ENCODE assay signal across 11 cellular contexts in the genomic region with DNA sequence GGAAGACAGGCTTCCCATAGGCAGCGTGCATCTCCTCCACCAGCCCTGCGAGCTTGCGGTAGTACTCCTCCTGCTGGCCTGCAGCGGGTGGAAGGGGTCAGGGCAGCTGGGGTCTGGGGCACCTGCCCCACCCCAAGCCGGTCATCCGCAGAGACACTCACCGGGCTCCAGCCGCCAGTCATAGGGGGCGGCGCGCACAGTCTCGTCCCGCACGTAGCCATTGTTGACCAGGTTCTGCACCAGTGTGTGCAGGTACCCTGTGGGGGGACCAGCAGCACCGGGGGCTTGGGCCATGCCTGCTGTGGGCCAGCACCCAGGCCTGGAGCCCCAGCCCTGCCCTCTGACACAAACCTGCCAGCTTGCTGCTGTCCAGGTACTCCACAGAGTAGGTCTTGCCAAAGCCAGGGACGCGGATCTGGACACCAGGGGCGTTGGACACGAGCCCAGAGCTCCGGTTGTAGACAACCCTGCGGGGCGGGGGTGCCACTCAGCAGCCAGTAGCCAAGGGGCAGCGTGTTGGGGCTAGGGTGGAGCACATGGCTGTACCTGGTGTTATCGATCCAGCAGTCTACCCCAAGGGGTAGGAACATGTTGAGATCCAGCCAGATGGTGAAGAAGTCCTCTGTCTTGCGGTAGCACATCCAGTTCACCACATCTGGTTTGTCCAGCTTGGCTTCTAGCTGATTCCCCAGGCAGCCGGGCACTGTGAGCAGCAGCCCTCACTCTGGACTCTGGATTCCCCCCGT. TPM values are rescaled to one million over a fixed set of nuclear protein-coding genes. Genes with fewer than 3 reads are reported as not detected.
A peak's percentile ranks its signal among the peaks of the same experiment; 100 is the strongest.
DNase-seq lines count a peak whose midpoint lies in the region; ATAC-seq and TF ChIP-seq lines count a peak whose summit lies in the region.
"Had no signal": no experiment of that assay in that cellular context is flagged by ENCODE, and none has a peak within 500 bp of the region (broad histone marks: within the 10 kb centered on the region; RNA-seq: fewer than 3 reads in every experiment).

No MANE protein-coding gene starts in this region.

- no peak overlapping the region for H3K27ac Mint-ChIP-seq in activated naive CD8-positive, alpha-beta T cell treated with anti-CD3 and anti-CD28 coated beads, Interleukin-2, amount 50 U/mL, for 24 hours

- no peak for TF ChIP-seq EP300 in stomach (IDR thresholded peaks at IDR 0.05)

- H3K9me3 Mint-ChIP-seq in activated naive CD8-positive, alpha-beta T cell treated with anti-CD3 and anti-CD28 coated beads, Interleukin-2, amount 50 U/mL, for 24 hours = no peaks in the 10 kb centered on the region
- H3K9me3 Mint-ChIP-seq: activated naive CD4-positive, alpha-beta T cell treated with anti-CD3 and anti-CD28 coated beads, Interleukin-2, amount 50 U/mL, for 72 hours had no signal

- H3K36me3 ChIP-seq in Panc1 (ENCODE audit: control insufficient read depth, insufficient read depth, low read length) (no peaks in the 10 kb centered on the region), stomach (peaks cover 31 to 71% (median 55%) of the 10 kb centered on the region in 4 donors)

- H3K27me3 Mint-ChIP-seq in activated naive CD8-positive, alpha-beta T cell treated with anti-CD3 and anti-CD28 coated beads, Interleukin-2, amount 50 U/mL, for 24 hours = no peaks in the 10 kb centered on the region

- H3K27me3 ChIP-seq in Panc1 (ENCODE audit: control insufficient read depth, insufficient read depth, low read length) (no peaks in the 10 kb centered on the region), foreskin keratinocyte (no peaks in the 10 kb centered on the region), stomach (no peaks in the 10 kb centered on the region)

- peaks cover 26% of the 10 kb centered on the region for H3K4me1 Mint-ChIP-seq in activated naive CD8-positive, alpha-beta T cell treated with anti-CD3 and anti-CD28 coated beads, Interleukin-2, amount 50 U/mL, for 24 hours

- H3K9me3 ChIP-seq in Panc1 (ENCODE audit: control insufficient read depth, insufficient read depth, low read depth, low read length) (no peaks in the 10 kb centered on the region), stomach (no peaks in the 10 kb centered on the region)

- 68 to 77% (median 73%) methylated on average over 17 to 27 of the region's 27 CpGs for WGBS in stomach, 5 donors

- CTCF ChIA-PET in Panc1 (lab: Charles Lee) = interaction anchor here (0.5 to 1.0 kb wide), 3 partner anchors 18 to 46 kb away, joined by 3 to 12 read pairs (median 3); no protein-coding TSS in a partner anchor

- H3K4me3 ChIP-seq in Panc1 (ENCODE audit: low read depth in 2 of 2, low read length in 2 of 2) (no peak overlapping the region), stomach (no peak overlapping the region)

- peaks cover 2% of the 10 kb centered on the region for H3K36me3 Mint-ChIP-seq in activated naive CD8-positive, alpha-beta T cell treated with anti-CD3 and anti-CD28 coated beads, Interleukin-2, amount 50 U/mL, for 24 hours (ENCODE audit: low read depth)

- no peak for TF ChIP-seq POLR2A in stomach (IDR thresholded peaks at IDR 0.05)

- ATAC-seq in Panc1 (peak; percentile 20; the same call in 1 of the 2 replicates), foreskin keratinocyte (peak; percentile 10), GM21381 (IDR thresholded peaks at IDR 0.05; ENCODE audit: unreplicated experiment) (no peak)
- no peak for ATAC-seq in activated naive CD8-positive, alpha-beta T cell treated with anti-CD3 and anti-CD28 coated beads, Interleukin-2, amount 50 U/mL, for 24 hours

- intact Hi-C loops in Panc1 (cut with micrococcal nuclease; ENCODE audit: unreplicated experiment) (no loop called here), stomach (cut with DNase I; ENCODE audit: low total_unique reads) (no loop called here)

- BruUV-seq in Panc1 (replicated peaks; lab: Mats Ljungman, UMichigan) = no TSS peak

- in situ Hi-C loops in Panc1 (cut with HindIII; ENCODE audit: low pct_unique_long_range_greater_than_20kb, low sequenced_read_pairs) = no loop called here

- TF ChIP-seq CTCF in Panc1 (IDR thresholded peaks at IDR 0.05) (no peak), foreskin keratinocyte (conservative IDR thresholded peaks at IDR 0.05) (no peak), stomach (IDR thresholded peaks at IDR 0.05) (no peak)

- H3K27ac ChIP-seq in Panc1 (ENCODE audit: low read length) (no peak overlapping the region), foreskin keratinocyte (no peak overlapping the region), stomach (peak overlapping the region in 4 of 5 donors; percentile 70 to 82 (median 76))
- H3K27ac ChIP-seq: C4-2B had no signal

- no peak for DNase-seq in Panc1 (ENCODE audit: low read depth, low spot score)
- no peak for DNase-seq in foreskin keratinocyte
- DNase-seq in stomach = no peak
- DNase-seq in activated naive CD8-positive, alpha-beta T cell treated with anti-CD3 and anti-CD28 coated beads, Interleukin-2, amount 50 U/mL, for 24 hours = no peak
- DNase-seq in NCI-H2029 treated with DMSO at 0.1 percent for 48 hours (lab: John Stamatoyannopoulos, UW) = no peak
- DNase-seq: cortex of kidney, NCI-H510A treated with DMSO at 0.1 percent for 48 hours had no signal

- H3K4me1 ChIP-seq in Panc1 (ENCODE audit: control insufficient read depth, insufficient read depth, low read length) = no peaks in the 10 kb centered on the region; the same call in 1 of the 2 replicates
- no peaks in the 10 kb centered on the region for H3K4me1 ChIP-seq in foreskin keratinocyte
- H3K4me1 ChIP-seq in stomach = peaks cover 25 to 56% (median 51%) of the 10 kb centered on the region in 4 donors

- POLR2A ChIA-PET in Panc1 (lab: Charles Lee) = no interaction called here

- no peak overlapping the region for H3K4me3 Mint-ChIP-seq in activated naive CD8-positive, alpha-beta T cell treated with anti-CD3 and anti-CD28 coated beads, Interleukin-2, amount 50 U/mL, for 24 hours

RNA-seq across cellular contexts. Expression of a gene that starts 1.2 kb away (rescaled TPM):
- total RNA-seq in Panc1 (2021; ENCODE audit: unreplicated experiment) (14.0 TPM), foreskin keratinocyte (19.2 and 24.8 TPM in 2 replicates), stomach (10 to 100 TPM; 10.1 to 20.1 (median 12.8) TPM)
- polyA plus RNA-seq in Panc1 (2012; ENCODE audit: insufficient read length) = 7.5 TPM
- polyA plus RNA-seq in foreskin keratinocyte (25.6 and 29.9 TPM in 2 replicates), stomach (10 to 100 TPM; 18.6 to 20.7 (median 19.2) TPM)

RNA-seq across cellular contexts. Expression of a gene that starts 6.0 kb away (rescaled TPM):
- 47.7 TPM for total RNA-seq in Panc1 (2021; ENCODE audit: unreplicated experiment)
- polyA plus RNA-seq in Panc1 (2012; ENCODE audit: insufficient read length) = 80.8 TPM
- total RNA-seq in foreskin keratinocyte = 43.5 and 46.3 TPM in 2 replicates
- polyA plus RNA-seq in foreskin keratinocyte = 51.2 and 53.6 TPM in 2 replicates
- total RNA-seq in stomach = 10 to 100 TPM; 22.8 to 85.8 (median 52.5) TPM
- polyA plus RNA-seq in stomach = 100 to 1,000 TPM; 128 to 205 (median 134) TPM

RNA-seq across cellular contexts. Expression of a gene that starts 11.0 kb away (rescaled TPM):
- total RNA-seq in Panc1 (2021; ENCODE audit: unreplicated experiment) = 2.0 TPM
- 1.9 TPM for polyA plus RNA-seq in Panc1 (2012; ENCODE audit: insufficient read length)
- 0.31 and 0.35 TPM in 2 replicates for total RNA-seq in foreskin keratinocyte
- polyA plus RNA-seq in foreskin keratinocyte = 0.60 and 0.62 TPM in 2 replicates
- total RNA-seq in stomach = 10 to 100 TPM in 1 of 5 donors, 1 to 10 TPM in 2, under 1 TPM in 1, not detected in 1; 0.37 to 11.0 (median 4.0) TPM
- polyA plus RNA-seq in stomach = 1 to 10 TPM in 2 of 3 donors, under 1 TPM in 1; 0.62 to 2.1 (median 1.3) TPM

RNA-seq across cellular contexts. Expression of a gene that starts 25.8 kb away (rescaled TPM):
- total RNA-seq in Panc1 (2021; ENCODE audit: unreplicated experiment) (31.8 TPM), foreskin keratinocyte (79.0 and 90.9 TPM in 2 replicates), stomach (100 to 1,000 TPM in 1 of 5 donors, 10 to 100 TPM in 4; 12.7 to 136 (median 25.9) TPM)
- 42.0 TPM for polyA plus RNA-seq in Panc1 (2012; ENCODE audit: insufficient read length)
- polyA plus RNA-seq in foreskin keratinocyte (52.6 and 57.5 TPM in 2 replicates), stomach (10 to 100 TPM in 2 of 3 donors, 1 to 10 TPM in 1; 5.7 to 19.8 (median 16.2) TPM)

RNA-seq across cellular contexts. Expression of a gene that starts 37.6 kb away (rescaled TPM):
- not detected for total RNA-seq in Panc1 (2021; ENCODE audit: unreplicated experiment)
- polyA plus RNA-seq in Panc1 (2012; ENCODE audit: insufficient read length) = not detected
- not detected in 2 replicates for total RNA-seq in foreskin keratinocyte
- polyA plus RNA-seq in foreskin keratinocyte = not detected in 2 replicates
- not detected for total RNA-seq in stomach
- polyA plus RNA-seq in stomach = not detected
- total RNA-seq: fibroblast of lung had no signal
- polyA plus RNA-seq: fibroblast of lung had no signal

Comparison
In these comparisons a context has a peak if more than half of its experiments do, and no peak if none do; other contexts are left out.
1. ATAC-seq: peak in Panc1 (single experiment) and foreskin keratinocyte (single experiment); none in GM21381 (single experiment) and activated naive CD8-positive, alpha-beta T cell treated with anti-CD3 and anti-CD28 coated beads, Interleukin-2, amount 50 U/mL, for 24 hours (single experiment).
2. H3K27ac ChIP-seq: peak in stomach (4 of 5); none in Panc1 (single experiment) and foreskin keratinocyte (single experiment).